ENCODE assay signal across 1 cellular context in the genomic region with DNA sequence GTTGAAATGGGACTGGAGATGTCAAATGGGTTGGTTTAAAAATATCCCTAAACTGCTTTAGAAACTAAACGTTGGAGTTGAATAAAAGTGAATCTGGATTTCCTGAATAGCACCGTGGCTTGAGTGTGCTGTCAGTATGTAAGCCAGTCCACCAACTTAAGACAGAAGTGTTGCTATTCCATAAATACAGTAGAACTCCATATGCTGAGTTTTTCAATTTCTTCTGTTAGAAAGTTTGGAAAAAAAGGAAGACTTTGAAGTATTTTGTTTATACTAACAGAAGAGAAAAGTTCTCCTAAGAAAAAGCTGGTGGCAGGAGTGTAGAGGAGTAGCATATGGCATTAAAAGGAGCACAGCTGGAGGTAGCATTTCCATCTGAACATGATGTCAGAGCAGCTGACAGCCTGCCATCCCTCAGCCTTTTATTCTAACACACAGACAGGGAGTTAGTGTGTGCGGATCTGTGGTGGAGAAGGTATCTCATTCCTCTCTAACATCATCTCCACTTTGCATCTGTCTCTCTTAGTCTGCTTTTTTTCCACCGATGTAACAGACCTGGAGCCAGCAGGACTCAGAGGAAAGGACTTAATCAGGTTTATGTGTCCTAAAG.
TF ChIP-seq lines count a peak whose summit lies in the region.

A gene (plus strand): TSS at position 449 of the 610 bp plus-strand sequence. CDS start 149 bp downstream, at position 598.

TF ChIP-seq in HEK293, 187 proteins besides CTCF, POLR2A, EP300 and RAD21 (continued from another document and continues in another):
- TF ChIP-seq, protein P1, sequence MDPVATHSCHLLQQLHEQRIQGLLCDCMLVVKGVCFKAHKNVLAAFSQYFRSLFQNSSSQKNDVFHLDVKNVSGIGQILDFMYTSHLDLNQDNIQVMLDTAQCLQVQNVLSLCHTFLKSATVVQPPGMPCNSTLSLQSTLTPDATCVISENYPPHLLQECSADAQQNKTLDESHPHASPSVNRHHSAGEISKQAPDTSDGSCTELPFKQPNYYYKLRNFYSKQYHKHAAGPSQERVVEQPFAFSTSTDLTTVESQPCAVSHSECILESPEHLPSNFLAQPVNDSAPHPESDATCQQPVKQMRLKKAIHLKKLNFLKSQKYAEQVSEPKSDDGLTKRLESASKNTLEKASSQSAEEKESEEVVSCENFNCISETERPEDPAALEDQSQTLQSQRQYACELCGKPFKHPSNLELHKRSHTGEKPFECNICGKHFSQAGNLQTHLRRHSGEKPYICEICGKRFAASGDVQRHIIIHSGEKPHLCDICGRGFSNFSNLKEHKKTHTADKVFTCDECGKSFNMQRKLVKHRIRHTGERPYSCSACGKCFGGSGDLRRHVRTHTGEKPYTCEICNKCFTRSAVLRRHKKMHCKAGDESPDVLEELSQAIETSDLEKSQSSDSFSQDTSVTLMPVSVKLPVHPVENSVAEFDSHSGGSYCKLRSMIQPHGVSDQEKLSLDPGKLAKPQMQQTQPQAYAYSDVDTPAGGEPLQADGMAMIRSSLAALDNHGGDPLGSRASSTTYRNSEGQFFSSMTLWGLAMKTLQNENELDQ (tag by site-specific recombination; IDR thresholded peaks at IDR 0.05; ENCODE audit: low read depth), result no peak
- TF ChIP-seq ZNF621 (tag by site-specific recombination; IDR thresholded peaks at IDR 0.05), result no peak
- TF ChIP-seq, protein P2, sequence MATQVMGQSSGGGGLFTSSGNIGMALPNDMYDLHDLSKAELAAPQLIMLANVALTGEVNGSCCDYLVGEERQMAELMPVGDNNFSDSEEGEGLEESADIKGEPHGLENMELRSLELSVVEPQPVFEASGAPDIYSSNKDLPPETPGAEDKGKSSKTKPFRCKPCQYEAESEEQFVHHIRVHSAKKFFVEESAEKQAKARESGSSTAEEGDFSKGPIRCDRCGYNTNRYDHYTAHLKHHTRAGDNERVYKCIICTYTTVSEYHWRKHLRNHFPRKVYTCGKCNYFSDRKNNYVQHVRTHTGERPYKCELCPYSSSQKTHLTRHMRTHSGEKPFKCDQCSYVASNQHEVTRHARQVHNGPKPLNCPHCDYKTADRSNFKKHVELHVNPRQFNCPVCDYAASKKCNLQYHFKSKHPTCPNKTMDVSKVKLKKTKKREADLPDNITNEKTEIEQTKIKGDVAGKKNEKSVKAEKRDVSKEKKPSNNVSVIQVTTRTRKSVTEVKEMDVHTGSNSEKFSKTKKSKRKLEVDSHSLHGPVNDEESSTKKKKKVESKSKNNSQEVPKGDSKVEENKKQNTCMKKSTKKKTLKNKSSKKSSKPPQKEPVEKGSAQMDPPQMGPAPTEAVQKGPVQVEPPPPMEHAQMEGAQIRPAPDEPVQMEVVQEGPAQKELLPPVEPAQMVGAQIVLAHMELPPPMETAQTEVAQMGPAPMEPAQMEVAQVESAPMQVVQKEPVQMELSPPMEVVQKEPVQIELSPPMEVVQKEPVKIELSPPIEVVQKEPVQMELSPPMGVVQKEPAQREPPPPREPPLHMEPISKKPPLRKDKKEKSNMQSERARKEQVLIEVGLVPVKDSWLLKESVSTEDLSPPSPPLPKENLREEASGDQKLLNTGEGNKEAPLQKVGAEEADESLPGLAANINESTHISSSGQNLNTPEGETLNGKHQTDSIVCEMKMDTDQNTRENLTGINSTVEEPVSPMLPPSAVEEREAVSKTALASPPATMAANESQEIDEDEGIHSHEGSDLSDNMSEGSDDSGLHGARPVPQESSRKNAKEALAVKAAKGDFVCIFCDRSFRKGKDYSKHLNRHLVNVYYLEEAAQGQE (tag by site-specific recombination; IDR thresholded peaks at IDR 0.05), result no peak; the same call in 1 of the 2 replicates
- TF ChIP-seq ZNF830 (tag by site-specific recombination; IDR thresholded peaks at IDR 0.05; ENCODE audit: low read depth), result no peak
- no peak for TF ChIP-seq ZNF23 (tag by site-specific recombination; IDR thresholded peaks at IDR 0.05; ENCODE audit: borderline replicate concordance)
- TF ChIP-seq ZNF433 (tag by site-specific recombination; IDR thresholded peaks at IDR 0.05; ENCODE audit: low read depth), result no peak
- TF ChIP-seq ZNF501 (tag by site-specific recombination; IDR thresholded peaks at IDR 0.05), result peak; percentile 38; the same call in 1 of the 2 replicates
- TF ChIP-seq, protein P3, sequence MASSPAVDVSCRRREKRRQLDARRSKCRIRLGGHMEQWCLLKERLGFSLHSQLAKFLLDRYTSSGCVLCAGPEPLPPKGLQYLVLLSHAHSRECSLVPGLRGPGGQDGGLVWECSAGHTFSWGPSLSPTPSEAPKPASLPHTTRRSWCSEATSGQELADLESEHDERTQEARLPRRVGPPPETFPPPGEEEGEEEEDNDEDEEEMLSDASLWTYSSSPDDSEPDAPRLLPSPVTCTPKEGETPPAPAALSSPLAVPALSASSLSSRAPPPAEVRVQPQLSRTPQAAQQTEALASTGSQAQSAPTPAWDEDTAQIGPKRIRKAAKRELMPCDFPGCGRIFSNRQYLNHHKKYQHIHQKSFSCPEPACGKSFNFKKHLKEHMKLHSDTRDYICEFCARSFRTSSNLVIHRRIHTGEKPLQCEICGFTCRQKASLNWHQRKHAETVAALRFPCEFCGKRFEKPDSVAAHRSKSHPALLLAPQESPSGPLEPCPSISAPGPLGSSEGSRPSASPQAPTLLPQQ (tag by site-specific recombination; IDR thresholded peaks at IDR 0.05), result 0 out of 2 replicates have a peak, but pooled peaks have one; percentile 24
- peak; percentile 50; the same call in 1 of the 2 replicates for TF ChIP-seq SP7 (tag by site-specific recombination; IDR thresholded peaks at IDR 0.05)
- TF ChIP-seq ZNF837 (tag by site-specific recombination; IDR thresholded peaks at IDR 0.05), result no peak
- TF ChIP-seq ZNF544 (tag by site-specific recombination; IDR thresholded peaks at IDR 0.05), result no peak
- TF ChIP-seq, protein P4, sequence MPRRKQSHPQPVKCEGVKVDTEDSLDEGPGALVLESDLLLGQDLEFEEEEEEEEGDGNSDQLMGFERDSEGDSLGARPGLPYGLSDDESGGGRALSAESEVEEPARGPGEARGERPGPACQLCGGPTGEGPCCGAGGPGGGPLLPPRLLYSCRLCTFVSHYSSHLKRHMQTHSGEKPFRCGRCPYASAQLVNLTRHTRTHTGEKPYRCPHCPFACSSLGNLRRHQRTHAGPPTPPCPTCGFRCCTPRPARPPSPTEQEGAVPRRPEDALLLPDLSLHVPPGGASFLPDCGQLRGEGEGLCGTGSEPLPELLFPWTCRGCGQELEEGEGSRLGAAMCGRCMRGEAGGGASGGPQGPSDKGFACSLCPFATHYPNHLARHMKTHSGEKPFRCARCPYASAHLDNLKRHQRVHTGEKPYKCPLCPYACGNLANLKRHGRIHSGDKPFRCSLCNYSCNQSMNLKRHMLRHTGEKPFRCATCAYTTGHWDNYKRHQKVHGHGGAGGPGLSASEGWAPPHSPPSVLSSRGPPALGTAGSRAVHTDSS (tag by site-specific recombination; IDR thresholded peaks at IDR 0.05), result no peak
- TF ChIP-seq SCRT2 (tag by site-specific recombination; IDR thresholded peaks at IDR 0.05), result no peak
- TF ChIP-seq ZSCAN23 (tag by site-specific recombination; IDR thresholded peaks at IDR 0.05), result no peak
- TF ChIP-seq ZNF2 (tag by site-specific recombination; IDR thresholded peaks at IDR 0.05), result no peak
- TF ChIP-seq ZNF37A (tag by site-specific recombination; IDR thresholded peaks at IDR 0.05), result no peak
- no peak for TF ChIP-seq RBAK (tag by site-specific recombination; IDR thresholded peaks at IDR 0.05)
- TF ChIP-seq GLIS1 (tag by site-specific recombination; IDR thresholded peaks at IDR 0.05), result peak; percentile 93
- TF ChIP-seq ZNF76 (tag by site-specific recombination; IDR thresholded peaks at IDR 0.05; ENCODE audit: borderline replicate concordance, low read depth), result no peak
- TF ChIP-seq ZNF48 (tag by site-specific recombination; IDR thresholded peaks at IDR 0.05), result no peak
- TF ChIP-seq ZNF221 (tag by site-specific recombination; IDR thresholded peaks at IDR 0.05; ENCODE audit: borderline replicate concordance), result no peak
- TF ChIP-seq, protein P5, sequence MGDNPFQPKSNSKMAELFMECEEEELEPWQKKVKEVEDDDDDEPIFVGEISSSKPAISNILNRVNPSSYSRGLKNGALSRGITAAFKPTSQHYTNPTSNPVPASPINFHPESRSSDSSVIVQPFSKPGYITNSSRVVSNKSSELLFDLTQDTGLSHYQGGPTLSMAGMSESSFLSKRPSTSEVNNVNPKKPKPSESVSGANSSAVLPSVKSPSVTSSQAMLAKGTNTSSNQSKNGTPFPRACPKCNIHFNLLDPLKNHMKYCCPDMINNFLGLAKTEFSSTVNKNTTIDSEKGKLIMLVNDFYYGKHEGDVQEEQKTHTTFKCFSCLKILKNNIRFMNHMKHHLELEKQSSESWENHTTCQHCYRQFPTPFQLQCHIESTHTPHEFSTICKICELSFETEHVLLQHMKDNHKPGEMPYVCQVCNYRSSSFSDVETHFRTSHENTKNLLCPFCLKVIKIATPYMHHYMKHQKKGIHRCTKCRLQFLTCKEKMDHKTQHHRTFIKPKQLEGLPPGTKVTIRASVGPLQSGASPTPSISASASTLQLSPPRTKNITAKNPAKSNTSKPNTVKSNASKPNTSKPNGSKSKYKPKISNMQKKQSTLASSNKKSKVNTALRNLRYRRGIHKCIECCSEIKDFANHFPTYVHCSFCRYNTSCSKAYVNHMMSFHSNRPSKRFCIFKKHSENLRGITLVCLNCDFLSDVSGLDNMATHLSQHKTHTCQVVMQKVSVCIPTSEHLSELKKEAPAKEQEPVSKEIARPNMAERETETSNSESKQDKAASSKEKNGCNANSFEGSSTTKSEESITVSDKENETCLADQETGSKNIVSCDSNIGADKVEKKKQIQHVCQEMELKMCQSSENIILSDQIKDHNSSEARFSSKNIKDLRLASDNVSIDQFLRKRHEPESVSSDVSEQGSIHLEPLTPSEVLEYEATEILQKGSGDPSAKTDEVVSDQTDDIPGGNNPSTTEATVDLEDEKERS (tag by site-specific recombination; IDR thresholded peaks at IDR 0.05), result no peak
- TF ChIP-seq ZNF423 (tag by site-specific recombination; IDR thresholded peaks at IDR 0.05), result no peak
- TF ChIP-seq ZNF223 (tag by site-specific recombination; IDR thresholded peaks at IDR 0.05), result no peak
- peak; percentile 17; the same call in 1 of the 2 replicates for TF ChIP-seq ZNF184 (tag by site-specific recombination; IDR thresholded peaks at IDR 0.05)
- TF ChIP-seq ZNF174 (tag by site-specific recombination; IDR thresholded peaks at IDR 0.05), result no peak
- no peak for TF ChIP-seq ZNF560 (tag by site-specific recombination; IDR thresholded peaks at IDR 0.05; ENCODE audit: borderline replicate concordance)
- no peak for TF ChIP-seq KLF8 (tag by site-specific recombination; IDR thresholded peaks at IDR 0.05)
- TF ChIP-seq, protein P6, sequence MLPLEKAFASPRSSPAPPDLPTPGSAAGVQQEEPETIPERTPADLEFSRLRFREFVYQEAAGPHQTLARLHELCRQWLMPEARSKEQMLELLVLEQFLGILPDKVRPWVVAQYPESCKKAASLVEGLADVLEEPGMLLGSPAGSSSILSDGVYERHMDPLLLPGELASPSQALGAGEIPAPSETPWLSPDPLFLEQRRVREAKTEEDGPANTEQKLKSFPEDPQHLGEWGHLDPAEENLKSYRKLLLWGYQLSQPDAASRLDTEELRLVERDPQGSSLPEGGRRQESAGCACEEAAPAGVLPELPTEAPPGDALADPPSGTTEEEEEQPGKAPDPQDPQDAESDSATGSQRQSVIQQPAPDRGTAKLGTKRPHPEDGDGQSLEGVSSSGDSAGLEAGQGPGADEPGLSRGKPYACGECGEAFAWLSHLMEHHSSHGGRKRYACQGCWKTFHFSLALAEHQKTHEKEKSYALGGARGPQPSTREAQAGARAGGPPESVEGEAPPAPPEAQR (tag by site-specific recombination; IDR thresholded peaks at IDR 0.05), result no peak
- TF ChIP-seq IKZF3 (tag by site-specific recombination; IDR thresholded peaks at IDR 0.05), result peak; percentile 92
- no peak for TF ChIP-seq MEIS1 (CRISPR knock-in tag; IDR thresholded peaks at IDR 0.05; ENCODE audit: borderline replicate concordance)
- TF ChIP-seq HOXC10 (CRISPR knock-in tag; IDR thresholded peaks at IDR 0.05), result no peak
- TF ChIP-seq ZNF558 (tag by site-specific recombination; IDR thresholded peaks at IDR 0.05), result no peak
- no peak for TF ChIP-seq ZNF146 (tag by site-specific recombination; IDR thresholded peaks at IDR 0.05)
- TF ChIP-seq, protein P7, sequence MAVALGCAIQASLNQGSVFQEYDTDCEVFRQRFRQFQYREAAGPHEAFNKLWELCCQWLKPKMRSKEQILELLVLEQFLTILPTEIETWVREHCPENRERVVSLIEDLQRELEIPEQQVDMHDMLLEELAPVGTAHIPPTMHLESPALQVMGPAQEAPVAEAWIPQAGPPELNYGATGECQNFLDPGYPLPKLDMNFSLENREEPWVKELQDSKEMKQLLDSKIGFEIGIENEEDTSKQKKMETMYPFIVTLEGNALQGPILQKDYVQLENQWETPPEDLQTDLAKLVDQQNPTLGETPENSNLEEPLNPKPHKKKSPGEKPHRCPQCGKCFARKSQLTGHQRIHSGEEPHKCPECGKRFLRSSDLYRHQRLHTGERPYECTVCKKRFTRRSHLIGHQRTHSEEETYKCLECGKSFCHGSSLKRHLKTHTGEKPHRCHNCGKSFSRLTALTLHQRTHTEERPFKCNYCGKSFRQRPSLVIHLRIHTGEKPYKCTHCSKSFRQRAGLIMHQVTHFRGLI (tag by site-specific recombination; IDR thresholded peaks at IDR 0.05), result no peak
- no peak for TF ChIP-seq OVOL3 (tag by site-specific recombination; IDR thresholded peaks at IDR 0.05)
- TF ChIP-seq, protein P8, sequence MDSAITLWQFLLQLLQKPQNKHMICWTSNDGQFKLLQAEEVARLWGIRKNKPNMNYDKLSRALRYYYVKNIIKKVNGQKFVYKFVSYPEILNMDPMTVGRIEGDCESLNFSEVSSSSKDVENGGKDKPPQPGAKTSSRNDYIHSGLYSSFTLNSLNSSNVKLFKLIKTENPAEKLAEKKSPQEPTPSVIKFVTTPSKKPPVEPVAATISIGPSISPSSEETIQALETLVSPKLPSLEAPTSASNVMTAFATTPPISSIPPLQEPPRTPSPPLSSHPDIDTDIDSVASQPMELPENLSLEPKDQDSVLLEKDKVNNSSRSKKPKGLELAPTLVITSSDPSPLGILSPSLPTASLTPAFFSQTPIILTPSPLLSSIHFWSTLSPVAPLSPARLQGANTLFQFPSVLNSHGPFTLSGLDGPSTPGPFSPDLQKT (IDR thresholded peaks at IDR 0.05; ENCODE audit: borderline replicate concordance, low read depth, low read length), result no peak
